17 cellular contexts compared by ENCODE assay signal in genomic region chr17:17224137-17224536, GRCh38. TPM values are rescaled to one million over a fixed set of nuclear protein-coding genes. Genes with fewer than 3 reads are reported as not detected.
DNase-seq lines count a peak whose midpoint lies in the region; ATAC-seq and TF ChIP-seq lines count a peak whose summit lies in the region.
"Had no signal": no experiment of that assay in that cellular context is flagged by ENCODE, and none has a peak within 500 bp of the region (broad histone marks: within the 10 kb centered on the region; RNA-seq: fewer than 3 reads in every experiment).

No MANE protein-coding gene starts in this region.

- H2BK5ac ChIP-seq in neuronal stem cell (ENCODE audit: low read length): no peak overlapping the region

- H3K4ac ChIP-seq in neuronal stem cell (ENCODE audit: low read length): no peak overlapping the region

- H3K27ac Mint-ChIP-seq in activated naive CD8-positive, alpha-beta T cell treated with anti-CD3 and anti-CD28 coated beads, Interleukin-2, amount 10 ng/mL, durations not matched to agents 7 days and 5 days: peak overlapping the region; percentile 15
- H3K27ac Mint-ChIP-seq in activated naive CD8-positive, alpha-beta T cell treated with anti-CD3 and anti-CD28 coated beads for 36 hours: no peak overlapping the region

- no peak overlapping the region for H2AFZ ChIP-seq in neuronal stem cell (ENCODE audit: low read length)

- H2BK12ac ChIP-seq in neuronal stem cell (ENCODE audit: low read length): no peak overlapping the region

- H4K8ac ChIP-seq in neuronal stem cell (ENCODE audit: low read depth, low read length): no peak overlapping the region

- no peak for TF ChIP-seq CTCF in WERI-Rb-1 (IDR thresholded peaks at IDR 0.05; ENCODE audit: low read depth, low read length)

- no peak overlapping the region for H3K14ac ChIP-seq in neuronal stem cell (ENCODE audit: low read length)

- H4K91ac ChIP-seq in neuronal stem cell (ENCODE audit: low read depth, low read length, poor library complexity): no peak overlapping the region

- no CpG with 5 or more reads among the region's 8 CpGs for WGBS in neuronal stem cell (ENCODE audit: extremely low coverage in 2 of 2, insufficient read length in 2 of 2, insufficient replicate concordance in 1 of 2), 2 donors

- H3K9me3 ChIP-seq in WERI-Rb-1 (ENCODE audit: severe bottlenecking): no peaks in the 10 kb centered on the region
- H3K9me3 ChIP-seq in neuronal stem cell (replicated peaks in 1 of 2; ENCODE audit: control insufficient read depth in 2 of 2, insufficient read depth in 1 of 2, low read depth in 1 of 2, low read length in 2 of 2): no peaks in the 10 kb centered on the region
- H3K9me3 ChIP-seq: A549, HAP-1 had no signal

- no peaks in the 10 kb centered on the region for H3K9me3 Mint-ChIP-seq in activated naive CD8-positive, alpha-beta T cell treated with anti-CD3 and anti-CD28 coated beads, Interleukin-2, amount 10 ng/mL, durations not matched to agents 7 days and 5 days
- no peaks in the 10 kb centered on the region for H3K9me3 Mint-ChIP-seq in activated naive CD8-positive, alpha-beta T cell treated with anti-CD3 and anti-CD28 coated beads for 36 hours
- H3K9me3 Mint-ChIP-seq: CD14-positive monocyte had no signal

- H2AK5ac ChIP-seq in neuronal stem cell (ENCODE audit: low read depth, low read length): no peak overlapping the region

- no peak overlapping the region for H2BK120ac ChIP-seq in neuronal stem cell (ENCODE audit: low read depth, low read length)

- POLR2A ChIA-PET in activated naive CD8-positive, alpha-beta T cell treated with anti-CD3 and anti-CD28 coated beads, Interleukin-2, amount 10 ng/mL, durations not matched to agents 7 days and 5 days (lab: Charles Lee): interaction anchor here (1.3 kb wide), 1 partner anchor 81 kb away, joined by 4 read pairs; no protein-coding TSS in a partner anchor

- peaks cover 4% of the 10 kb centered on the region for H3K79me1 ChIP-seq in neuronal stem cell (ENCODE audit: low read depth, low read length)

- no peak overlapping the region for H2BK15ac ChIP-seq in neuronal stem cell (ENCODE audit: low read length)

- peak overlapping the region; percentile 89 for H3K27ac ChIP-seq in WERI-Rb-1
- H3K27ac ChIP-seq in neuronal stem cell (replicated peaks; ENCODE audit: low read length): no peak overlapping the region
- H3K27ac ChIP-seq: 22Rv1, A549 had no signal

- H3K27me3 ChIP-seq in WERI-Rb-1 (ENCODE audit: insufficient read depth, low read depth, severe bottlenecking) (no peaks in the 10 kb centered on the region), neuronal stem cell (ENCODE audit: control insufficient read depth in 3 of 3, insufficient read depth in 3 of 3, low read depth in 1 of 3, low read length in 3 of 3) (no peaks in the 10 kb centered on the region)

- H3K36me3 ChIP-seq in WERI-Rb-1: peaks cover 85% of the 10 kb centered on the region
- H3K36me3 ChIP-seq in neuronal stem cell (replicated peaks in 1 of 2; ENCODE audit: control insufficient read depth in 2 of 2, insufficient read depth in 2 of 2, low read length in 2 of 2): peaks cover 60 to 97% of the 10 kb centered on the region in 2 donors

- no peak overlapping the region for H3K18ac ChIP-seq in neuronal stem cell (ENCODE audit: low read length)

- no peak overlapping the region for H3K4me3 ChIP-seq in WERI-Rb-1 (ENCODE audit: low read depth, low read length)
- no peak overlapping the region for H3K4me3 ChIP-seq in neuronal stem cell (ENCODE audit: low read length in 2 of 2)
- H3K4me3 ChIP-seq: A549, GM12878, HAP-1 had no signal

- no peak for DNase-seq in activated naive CD8-positive, alpha-beta T cell treated with anti-CD3 and anti-CD28 coated beads, Interleukin-2, amount 10 ng/mL, durations not matched to agents 7 days and 5 days
- no peak for DNase-seq in activated naive CD8-positive, alpha-beta T cell treated with anti-CD3 and anti-CD28 coated beads for 36 hours
- DNase-seq in WERI-Rb-1: no peak
- no peak for DNase-seq in neuronal stem cell (ENCODE audit: low spot score)
- DNase-seq in SHP77 (lab: John Stamatoyannopoulos, UW): no peak
- no peak for DNase-seq in stimulated activated CD4-positive, alpha-beta T cell treated with anti-CD3 and anti-CD28 coated beads, Interleukin-15, amount 100 ng/mL, for 24 hours
- DNase-seq in NCI-H2196 (lab: John Stamatoyannopoulos, UW; ENCODE audit: unreplicated experiment): no peak
- DNase-seq: AML-193; CD4-positive, alpha-beta memory T cell; DMS153; DMS79; GF-D8 had no signal

- no peak overlapping the region for H3K4me2 ChIP-seq in neuronal stem cell (ENCODE audit: insufficient read depth, low read length, poor library complexity, severe bottlenecking)
- H3K4me2 ChIP-seq: A549 had no signal

- ATAC-seq in activated naive CD8-positive, alpha-beta T cell treated with anti-CD3 and anti-CD28 coated beads, Interleukin-2, amount 10 ng/mL, durations not matched to agents 7 days and 5 days (ENCODE audit: low read depth): no peak
- ATAC-seq: A549, GM12878 had no signal

- H3K23ac ChIP-seq in neuronal stem cell (ENCODE audit: low read depth, low read length, poor library complexity): peak overlapping the region; percentile 13

- H3K36me3 Mint-ChIP-seq in activated naive CD8-positive, alpha-beta T cell treated with anti-CD3 and anti-CD28 coated beads, Interleukin-2, amount 10 ng/mL, durations not matched to agents 7 days and 5 days: peaks cover 18% of the 10 kb centered on the region
- H3K36me3 Mint-ChIP-seq in activated naive CD8-positive, alpha-beta T cell treated with anti-CD3 and anti-CD28 coated beads for 36 hours: peaks cover 4% of the 10 kb centered on the region

- H3K4me1 Mint-ChIP-seq in activated naive CD8-positive, alpha-beta T cell treated with anti-CD3 and anti-CD28 coated beads, Interleukin-2, amount 10 ng/mL, durations not matched to agents 7 days and 5 days: peaks cover 2% of the 10 kb centered on the region
- H3K4me1 Mint-ChIP-seq in activated naive CD8-positive, alpha-beta T cell treated with anti-CD3 and anti-CD28 coated beads for 36 hours: no peaks in the 10 kb centered on the region
- H3K4me1 Mint-ChIP-seq: CD14-positive monocyte had no signal

- no peaks in the 10 kb centered on the region for H3K27me3 Mint-ChIP-seq in activated naive CD8-positive, alpha-beta T cell treated with anti-CD3 and anti-CD28 coated beads, Interleukin-2, amount 10 ng/mL, durations not matched to agents 7 days and 5 days
- no peaks in the 10 kb centered on the region for H3K27me3 Mint-ChIP-seq in activated naive CD8-positive, alpha-beta T cell treated with anti-CD3 and anti-CD28 coated beads for 36 hours
- H3K27me3 Mint-ChIP-seq: CD4-positive, alpha-beta memory T cell had no signal

- H3K4me3 Mint-ChIP-seq in activated naive CD8-positive, alpha-beta T cell treated with anti-CD3 and anti-CD28 coated beads, Interleukin-2, amount 10 ng/mL, durations not matched to agents 7 days and 5 days: no peak overlapping the region
- H3K4me3 Mint-ChIP-seq in activated naive CD8-positive, alpha-beta T cell treated with anti-CD3 and anti-CD28 coated beads for 36 hours: no peak overlapping the region
- H3K4me3 Mint-ChIP-seq: CD14-positive monocyte; CD4-positive, alpha-beta memory T cell had no signal

- no peaks in the 10 kb centered on the region for H3K4me1 ChIP-seq in neuronal stem cell (ENCODE audit: control insufficient read depth in 2 of 2, insufficient read depth in 1 of 2, low read depth in 1 of 2, low read length in 2 of 2)
- H3K4me1 ChIP-seq: A549, HAP-1 had no signal

- no peak overlapping the region for H3K9ac ChIP-seq in neuronal stem cell (ENCODE audit: low read depth, low read length, poor library complexity)

RNA-seq across cellular contexts. Expression of gene FLCN, which starts 12.8 kb away (rescaled TPM):
- total RNA-seq in activated naive CD8-positive, alpha-beta T cell treated with anti-CD3 and anti-CD28 coated beads, Interleukin-2, amount 10 ng/mL, durations not matched to agents 7 days and 5 days: 10 to 100 TPM; 49.2 to 53.0 TPM
- 10 to 100 TPM; 21.3 to 22.7 TPM for total RNA-seq in activated naive CD8-positive, alpha-beta T cell treated with anti-CD3 and anti-CD28 coated beads for 36 hours
- 12.0 TPM for polyA plus RNA-seq in neuronal stem cell (2013, experiment 1 of 2)
- 12.6 TPM for polyA plus RNA-seq in neuronal stem cell (2013, experiment 2 of 2)

RNA-seq across cellular contexts. Expression of gene PLD6, which starts 18.0 kb away (rescaled TPM):
- total RNA-seq in activated naive CD8-positive, alpha-beta T cell treated with anti-CD3 and anti-CD28 coated beads, Interleukin-2, amount 10 ng/mL, durations not matched to agents 7 days and 5 days: 1 to 10 TPM; 5.5 to 6.3 TPM
- total RNA-seq in activated naive CD8-positive, alpha-beta T cell treated with anti-CD3 and anti-CD28 coated beads for 36 hours: 10 to 100 TPM; 19.4 to 19.5 TPM
- polyA plus RNA-seq in neuronal stem cell (2013, experiment 1 of 2): 0.38 TPM
- 0.35 TPM for polyA plus RNA-seq in neuronal stem cell (2013, experiment 2 of 2)

RNA-seq across cellular contexts. Expression of gene COPS3, which starts 56.9 kb away (rescaled TPM):
- total RNA-seq in activated naive CD8-positive, alpha-beta T cell treated with anti-CD3 and anti-CD28 coated beads, Interleukin-2, amount 10 ng/mL, durations not matched to agents 7 days and 5 days: 10 to 100 TPM; 79.5 to 85.4 TPM
- total RNA-seq in activated naive CD8-positive, alpha-beta T cell treated with anti-CD3 and anti-CD28 coated beads for 36 hours: 100 to 1,000 TPM; 133 to 141 TPM
- 106 TPM for polyA plus RNA-seq in neuronal stem cell (2013, experiment 1 of 2)
- polyA plus RNA-seq in neuronal stem cell (2013, experiment 2 of 2): 109 TPM
